8 cellular contexts compared by ENCODE assay signal in genomic region chr14:23284654-23285529, GRCh38. TPM values are rescaled to one million over a fixed set of nuclear protein-coding genes. Genes with fewer than 3 reads are reported as not detected.
A peak's percentile ranks its signal among the peaks of the same experiment; 100 is the strongest.
DNase-seq lines count a peak whose midpoint lies in the region; ATAC-seq and TF ChIP-seq lines count a peak whose summit lies in the region.

No MANE protein-coding gene starts in this region.

- H3K27ac ChIP-seq in SK-N-MC, result no peak overlapping the region

- DNase-seq in activated CD4-positive, alpha-beta T cell treated with anti-CD3 and anti-CD28 coated beads for 48 hours, result peak; percentile 15
- DNase-seq in activated CD4-positive, alpha-beta T cell treated with anti-CD3 and anti-CD28 coated beads, Interleukin-2, amount 50 U/mL, for 4 hours, result no peak
- DNase-seq in SK-N-MC (ENCODE audit: low read depth, low spot score), result no peak
- no peak for DNase-seq in endothelial cell (ENCODE audit: low spot score)
- DNase-seq in natural killer cell, result no peak

- H3K36me3 ChIP-seq in SK-N-MC (ENCODE audit: insufficient read depth, low read length), result no peaks in the 10 kb centered on the region

- H3K27me3 Mint-ChIP-seq in endothelial cell (ENCODE audit: unreplicated experiment) (no peaks in the 10 kb centered on the region), natural killer cell (ENCODE audit: low read depth in 2 of 2) (no peaks in the 10 kb centered on the region)

- peak overlapping the region; percentile 96 for H3K4me3 Mint-ChIP-seq in endothelial cell (ENCODE audit: unreplicated experiment)
- peak overlapping the region; percentile 95 for H3K4me3 Mint-ChIP-seq in natural killer cell

- intact Hi-C loops in natural killer cell (cut with micrococcal nuclease), result no loop called here

- TF ChIP-seq CTCF in endothelial cell (IDR thresholded peaks at IDR 0.05; ENCODE audit: unreplicated experiment) (no peak), natural killer cell (IDR thresholded peaks at IDR 0.05) (no peak)

- H3K4me3 ChIP-seq in SK-N-MC, result peak overlapping the region; percentile 98

- peak overlapping the region; percentile 63 for H3K27ac Mint-ChIP-seq in endothelial cell (ENCODE audit: unreplicated experiment)
- H3K27ac Mint-ChIP-seq in natural killer cell, result peak overlapping the region; percentile 90 to 94

- peaks cover 17% of the 10 kb centered on the region for H3K4me1 Mint-ChIP-seq in endothelial cell (ENCODE audit: unreplicated experiment)
- peaks cover 13 to 18% of the 10 kb centered on the region in 2 donors for H3K4me1 Mint-ChIP-seq in natural killer cell

- H3K36me3 Mint-ChIP-seq in endothelial cell (ENCODE audit: low read depth, unreplicated experiment) (no peaks in the 10 kb centered on the region), natural killer cell (no peaks in the 10 kb centered on the region)

- peak overlapping the region; percentile 91 for H3K9ac ChIP-seq in SK-N-MC (ENCODE audit: insufficient read length)

- H3K9me3 Mint-ChIP-seq in endothelial cell (ENCODE audit: unreplicated experiment) (no peaks in the 10 kb centered on the region), natural killer cell (no peaks in the 10 kb centered on the region)

- ATAC-seq in natural killer cell, result no peak
- no peak for ATAC-seq in GM19035 (IDR thresholded peaks at IDR 0.05; ENCODE audit: unreplicated experiment)
- no peak for ATAC-seq in HG03342 (IDR thresholded peaks at IDR 0.05; ENCODE audit: unreplicated experiment)
- ATAC-seq in GM21737 (IDR thresholded peaks at IDR 0.05; ENCODE audit: unreplicated experiment), result no peak

- H3K9me3 ChIP-seq in SK-N-MC (ENCODE audit: low read depth, low read length), result no peaks in the 10 kb centered on the region

RNA-seq across cellular contexts. Expression of gene HOMEZ, which starts 1.0 kb away (rescaled TPM):
- total RNA-seq in endothelial cell (ENCODE audit: unreplicated experiment), result 21.7 TPM
- 10 to 100 TPM in 1 of 3 donors, 1 to 10 TPM in 2; 5.1 to 10.1 (median 7.0) TPM for total RNA-seq in natural killer cell

RNA-seq across cellular contexts. Expression of gene PPP1R3E, which starts 17.8 kb away (rescaled TPM):
- total RNA-seq in endothelial cell (ENCODE audit: unreplicated experiment) (8.4 TPM), natural killer cell (10 to 100 TPM; 13.2 to 27.8 (median 25.1) TPM)

RNA-seq across cellular contexts. Expression of gene BCL2L2, which starts 21.7 kb away (rescaled TPM):
- total RNA-seq in endothelial cell (ENCODE audit: unreplicated experiment), result 22.0 TPM
- total RNA-seq in natural killer cell, result 10 to 100 TPM; 13.8 to 25.3 (median 14.4) TPM

RNA-seq across cellular contexts. Expression of gene PABPN1, which starts 36.4 kb away (rescaled TPM):
- total RNA-seq in endothelial cell (ENCODE audit: unreplicated experiment), result 191 TPM
- 100 to 1,000 TPM; 226 to 261 (median 238) TPM for total RNA-seq in natural killer cell

RNA-seq across cellular contexts. Expression of gene RNF212B, which starts 47.2 kb away (rescaled TPM):
- not detected for total RNA-seq in endothelial cell (ENCODE audit: unreplicated experiment)
- not detected for total RNA-seq in natural killer cell
